ENCODE assay signal across 22 cellular contexts in the genomic region with DNA sequence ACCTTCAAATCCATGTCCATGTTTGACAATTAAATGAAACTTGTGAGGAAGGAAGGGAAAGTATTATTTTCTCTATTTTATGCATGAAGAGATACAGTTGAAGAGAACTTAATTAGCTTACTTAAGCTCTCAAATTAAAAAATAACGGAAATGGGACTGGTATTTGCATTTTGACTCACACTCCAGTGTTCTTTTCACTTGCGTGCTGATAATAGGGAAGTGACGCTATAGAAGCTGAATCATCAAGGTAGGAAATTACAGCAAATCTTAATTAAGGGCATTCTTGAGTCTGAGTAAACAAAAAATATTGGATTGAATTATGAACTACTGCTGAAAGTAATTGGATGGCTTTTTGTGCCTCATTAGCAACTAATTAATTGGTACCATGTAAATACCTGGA. TPM values are rescaled to one million over a fixed set of nuclear protein-coding genes. Genes with fewer than 3 reads are reported as not detected.
A peak's percentile ranks its signal among the peaks of the same experiment; 100 is the strongest.
DNase-seq lines count a peak whose midpoint lies in the region; ATAC-seq and TF ChIP-seq lines count a peak whose summit lies in the region.
"Had no signal": no experiment of that assay in that cellular context is flagged by ENCODE, and none has a peak within 500 bp of the region (broad histone marks: within the 10 kb centered on the region; RNA-seq: fewer than 3 reads in every experiment).

No MANE protein-coding gene starts in this region.

- H3K9me2 ChIP-seq in Karpas-422 (replicated peaks; ENCODE audit: insufficient read depth, low read length) (no peaks in the 10 kb centered on the region), SU-DHL-6 (replicated peaks; ENCODE audit: insufficient read depth, low read length) (no peaks in the 10 kb centered on the region)

- H3K36me3 Mint-ChIP-seq in memory B cell, result peaks cover 1% of the 10 kb centered on the region
- H3K36me3 Mint-ChIP-seq: T-cell had no signal

- H3K36me3 ChIP-seq in Karpas-422 (ENCODE audit: insufficient read depth, low read length) (no peaks in the 10 kb centered on the region), SU-DHL-6 (ENCODE audit: low read length) (no peaks in the 10 kb centered on the region)
- H3K36me3 ChIP-seq: BE2C had no signal

- TF ChIP-seq CTCF in SU-DHL-6 (IDR thresholded peaks at IDR 0.05; ENCODE audit: insufficient read depth, low read length, poor library complexity, severe bottlenecking), result no peak

- H3K4me2 ChIP-seq in Karpas-422 (ENCODE audit: low read depth, low read length, poor library complexity, severe bottlenecking) (peak overlapping the region; percentile 62), SU-DHL-6 (ENCODE audit: low read depth, low read length, poor library complexity, severe bottlenecking) (no peak overlapping the region)

- no peaks in the 10 kb centered on the region for H3K27me3 ChIP-seq in Karpas-422 (ENCODE audit: low read length)
- no peaks in the 10 kb centered on the region for H3K27me3 ChIP-seq in SU-DHL-6 (ENCODE audit: low read length)

- H3K9ac ChIP-seq in Karpas-422 (ENCODE audit: low read length) (no peak overlapping the region), SU-DHL-6 (ENCODE audit: low read length) (no peak overlapping the region)

- peak; percentile 44 for DNase-seq in NCI-H1436 treated with DMSO at 0.1 percent for 48 hours (lab: John Stamatoyannopoulos, UW)
- DNase-seq in NCI-H1436 (lab: John Stamatoyannopoulos, UW), result no peak
- DNase-seq in Karpas-422, result peak; percentile 92
- no peak for DNase-seq in memory B cell (ENCODE audit: low spot score in 2 of 2)
- DNase-seq in middle frontal gyrus (ENCODE audit: extremely low spot score, low spot score), result no peak
- DNase-seq: BE2C; Caco-2; CD4-positive, alpha-beta T cell; KG1; NCI-H1092 treated with DMSO at 0.1 percent for 48 hours; NCI-H187; NCI-H2227 treated with DMSO at 0.1 percent for 48 hours; NCI-H510A treated with DMSO at 0.1 percent for 48 hours; NCI-H82; T-cell had no signal

- peaks cover 1% of the 10 kb centered on the region for H3K9me3 Mint-ChIP-seq in memory B cell
- H3K9me3 Mint-ChIP-seq: CD4-positive, alpha-beta T cell; T-cell had no signal

- H4K20me1 ChIP-seq in Karpas-422 (ENCODE audit: insufficient read depth, low read depth, low read length) (no peaks in the 10 kb centered on the region), SU-DHL-6 (ENCODE audit: low read depth, low read length) (no peaks in the 10 kb centered on the region)

- no peak overlapping the region for H3K4me3 Mint-ChIP-seq in memory B cell
- H3K4me3 Mint-ChIP-seq: CD4-positive, alpha-beta T cell; T-cell had no signal

- H3K27ac Mint-ChIP-seq in memory B cell, result no peak overlapping the region
- H3K27ac Mint-ChIP-seq: CD4-positive, alpha-beta T cell; T-cell had no signal

- peak overlapping the region; percentile 65 for H3K27ac ChIP-seq in Karpas-422 (ENCODE audit: low read length)
- no peak overlapping the region for H3K27ac ChIP-seq in SU-DHL-6 (ENCODE audit: low read depth, low read length)

- peaks cover 4% of the 10 kb centered on the region for H3K27me3 Mint-ChIP-seq in memory B cell
- H3K27me3 Mint-ChIP-seq: CD4-positive, alpha-beta T cell had no signal

- H3K4me3 ChIP-seq in Karpas-422 (ENCODE audit: low read length) (peak overlapping the region; percentile 26), SU-DHL-6 (ENCODE audit: insufficient read depth, low read length, poor library complexity, severe bottlenecking) (no peak overlapping the region)

- H3K4me1 ChIP-seq in Karpas-422 (ENCODE audit: low read length), result peaks cover 32% of the 10 kb centered on the region
- H3K4me1 ChIP-seq: BE2C, Caco-2 had no signal

- H3K79me2 ChIP-seq in Karpas-422 (ENCODE audit: low read length) (no peaks in the 10 kb centered on the region), SU-DHL-6 (ENCODE audit: insufficient read depth, low read length) (no peaks in the 10 kb centered on the region)

- H2AFZ ChIP-seq in Karpas-422 (ENCODE audit: low read length) (peak overlapping the region; percentile 60), SU-DHL-6 (ENCODE audit: low read depth, low read length, severe bottlenecking) (peak overlapping the region; percentile 25)

- peaks cover 4% of the 10 kb centered on the region for H3K4me1 Mint-ChIP-seq in memory B cell
- H3K4me1 Mint-ChIP-seq: T-cell had no signal

- no peaks in the 10 kb centered on the region for H3K9me3 ChIP-seq in Karpas-422 (ENCODE audit: low read length)
- H3K9me3 ChIP-seq in SU-DHL-6 (ENCODE audit: insufficient read depth, low read length), result no peaks in the 10 kb centered on the region
- H3K9me3 ChIP-seq: BE2C, Caco-2 had no signal

- ATAC-seq in memory B cell (ENCODE audit: low read depth), result peak; percentile 55
- ATAC-seq in HG02970 (IDR thresholded peaks at IDR 0.05; ENCODE audit: low FRiP score, unreplicated experiment), result no peak
- ATAC-seq in HG02759 (IDR thresholded peaks at IDR 0.05; ENCODE audit: unreplicated experiment), result no peak
- ATAC-seq: Right ventricle myocardium inferior, T-cell had no signal

- H3F3A ChIP-seq in SU-DHL-6 (ENCODE audit: insufficient read depth), result no peaks in the 10 kb centered on the region

RNA-seq across cellular contexts. Expression of a gene that starts 44.0 kb away (rescaled TPM):
- total RNA-seq in Karpas-422 (2014; rRNA removed; shearing (Covaris generic); ENCODE audit: low replicate concordance), result not detected in 2 replicates
- total RNA-seq: A172; Caco-2; CD4-positive, alpha-beta T cell; H4; OCI-LY7; Right ventricle myocardium inferior; T-cell had no signal

Comparison
In these comparisons a context has a peak if more than half of its experiments do, and no peak if none do; other contexts are left out.
1. DNase-seq: peak in NCI-H1436 treated with DMSO at 0.1 percent for 48 hours (single experiment) and Karpas-422 (single experiment); none in NCI-H1436 (single experiment), memory B cell (0 of 2) and middle frontal gyrus (single experiment).